8 cellular contexts compared by ENCODE assay signal in the genomic region with DNA sequence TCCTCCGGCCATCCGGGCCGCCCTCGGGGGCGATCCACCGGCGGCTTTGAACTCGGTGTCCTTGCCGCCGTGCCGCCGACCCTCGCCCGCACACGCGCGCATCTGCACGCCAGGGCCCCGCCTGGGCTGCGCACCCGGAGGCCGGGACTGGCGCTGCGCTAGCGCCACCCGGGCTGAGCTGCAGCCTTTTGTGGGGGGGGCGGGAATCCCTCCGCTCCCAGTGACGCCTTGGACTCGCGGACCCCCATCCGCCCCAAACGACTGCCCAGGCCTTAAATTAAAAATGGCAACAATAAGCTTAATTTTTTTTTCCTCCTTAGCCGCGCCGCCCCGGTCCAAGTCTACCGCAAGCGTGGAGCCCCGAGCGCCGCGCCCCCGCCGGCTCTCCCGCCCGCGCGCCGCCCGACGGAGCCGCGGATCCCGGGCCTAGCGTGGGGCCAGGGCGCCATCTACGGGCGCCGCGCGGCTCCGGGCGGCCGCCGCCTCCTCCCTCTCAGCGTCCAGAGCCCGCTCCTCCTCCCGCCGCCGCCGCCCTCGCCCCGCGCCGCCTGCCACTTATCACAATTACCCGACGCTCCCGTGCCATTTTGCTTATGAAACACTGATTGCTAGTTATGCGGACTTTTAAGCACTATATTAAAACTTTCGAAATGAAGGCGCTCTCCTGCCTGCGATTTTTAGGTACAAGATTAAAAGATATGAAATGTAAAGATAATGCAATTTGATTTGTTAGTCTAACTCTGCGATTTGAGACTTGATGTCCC. TPM values are rescaled to one million over a fixed set of nuclear protein-coding genes. Genes with fewer than 3 reads are reported as not detected.
DNase-seq lines count a peak whose midpoint lies in the region; ATAC-seq and TF ChIP-seq lines count a peak whose summit lies in the region.

No MANE protein-coding gene starts in this region.

- DNase-seq in Daoy (ENCODE audit: low read depth) = peak; percentile 83
- DNase-seq in T1000 (lab: John Stamatoyannopoulos, UW) = peak; percentile 65
- no peak for DNase-seq in esophagus squamous epithelium (lab: John Stamatoyannopoulos, UW)
- no peak for DNase-seq in activated CD4-positive, CD25-positive, alpha-beta regulatory T cell (lab: John Stamatoyannopoulos, UW)

- peaks cover 5 to 65% (median 34%) of the 10 kb centered on the region in 3 donors for H3K4me1 ChIP-seq in esophagus squamous epithelium

- no peaks in the 10 kb centered on the region for H3K9me3 ChIP-seq in esophagus squamous epithelium
- no peaks in the 10 kb centered on the region for H3K9me3 ChIP-seq in neural cell (ENCODE audit: low read length)

- H3K27me3 ChIP-seq in esophagus squamous epithelium = peaks cover 23 to 100% (median 43%) of the 10 kb centered on the region in 4 donors
- H3K27me3 ChIP-seq in neural cell (ENCODE audit: insufficient read depth, low read depth, low read length) = peaks cover 96% of the 10 kb centered on the region

- TF ChIP-seq RAD21 in neural cell (conservative IDR thresholded peaks at IDR 0.05) = peak; percentile 84

- H3K27ac ChIP-seq in esophagus squamous epithelium = no peak overlapping the region
- H3K27ac ChIP-seq in neural cell (ENCODE audit: low read length) = no peak overlapping the region

- intact Hi-C loops in esophagus squamous epithelium (cut with DNase I) = no loop called here

- peak overlapping the region in 3 of 4 donors; percentile 24 to 59 (median 43) for H3K4me3 ChIP-seq in esophagus squamous epithelium
- H3K4me3 ChIP-seq in neural cell (ENCODE audit: low read length) = peak overlapping the region; percentile 63

- WGBS in esophagus squamous epithelium, 2 donors = 3 to 11% methylated on average over 17 to 42 of the region's 84 CpGs

- no peak overlapping the region for H3K4me2 ChIP-seq in neural cell (ENCODE audit: low read length)

- TF ChIP-seq CTCF in esophagus squamous epithelium (IDR thresholded peaks at IDR 0.05) (peak in 4 of 6 experiments; percentile 44 to 65 (median 47)), neural cell (IDR thresholded peaks at IDR 0.05; ENCODE audit: poor library complexity, severe bottlenecking) (peak; percentile 78)

- no peaks in the 10 kb centered on the region for H3K79me2 ChIP-seq in neural cell (replicated peaks; ENCODE audit: insufficient read depth, low read length)

- TF ChIP-seq EP300 in neural cell (conservative IDR thresholded peaks at IDR 0.05; ENCODE audit: poor library complexity, severe bottlenecking) = no peak

- H3K9me2 ChIP-seq in neural cell (ENCODE audit: insufficient read depth, low read length) = no peaks in the 10 kb centered on the region

- H2AFZ ChIP-seq in neural cell (ENCODE audit: low read depth, low read length) = no peak overlapping the region

- ATAC-seq in HG03354 (IDR thresholded peaks at IDR 0.05; ENCODE audit: poor library complexity, severe bottlenecking, unreplicated experiment) = peak; percentile 64
- ATAC-seq in GM19452 (IDR thresholded peaks at IDR 0.05; ENCODE audit: unreplicated experiment) = no peak
- no peak for ATAC-seq in GM18867 (IDR thresholded peaks at IDR 0.05; ENCODE audit: unreplicated experiment)

- H3K9ac ChIP-seq in neural cell (ENCODE audit: low read length) = peak overlapping the region; percentile 31

- TF ChIP-seq POLR2A in esophagus squamous epithelium (IDR thresholded peaks at IDR 0.05) = no peak

- H3F3A ChIP-seq in neural cell (ENCODE audit: insufficient read depth, low read length, poor library complexity, severe bottlenecking) = no peaks in the 10 kb centered on the region

- H3K36me3 ChIP-seq in esophagus squamous epithelium (no peaks in the 10 kb centered on the region), neural cell (ENCODE audit: insufficient read depth, low read length) (no peaks in the 10 kb centered on the region)

- H4K20me1 ChIP-seq in neural cell (ENCODE audit: insufficient read depth) = no peaks in the 10 kb centered on the region

TF ChIP-seq in neural cell, 6 proteins besides CTCF, POLR2A, EP300 and RAD21:
- TF ChIP-seq SMC3 (conservative IDR thresholded peaks at IDR 0.05; ENCODE audit: poor library complexity) (peak; percentile 81), MXI1 (conservative IDR thresholded peaks at IDR 0.05; ENCODE audit: poor library complexity, severe bottlenecking) (peak; percentile 35), TAF1 (IDR thresholded peaks at IDR 0.05; ENCODE audit: low read depth) (no peak)

RNA-seq across cellular contexts. Expression of a gene that starts 7.5 kb away (rescaled TPM):
- 1.1 and 3.4 TPM in 2 replicates for total RNA-seq in Daoy (2014; rRNA removed; shearing (Covaris generic))
- 1 to 10 TPM in 2 of 4 donors, under 1 TPM in 2; 0.42 to 2.9 (median 1.3) TPM for total RNA-seq in esophagus squamous epithelium
- polyA plus RNA-seq in neural cell = 0.38 and 0.98 TPM in 2 replicates
- 0.49 and 1.2 TPM in 2 replicates for polyA minus RNA-seq in neural cell

Comparison
In these comparisons a context has a peak if more than half of its experiments do, and no peak if none do; other contexts are left out.
1. DNase-seq: peak in Daoy (single experiment) and T1000 (single experiment); none in esophagus squamous epithelium (single experiment) and activated CD4-positive, CD25-positive, alpha-beta regulatory T cell (0 of 4).